15 cellular contexts compared by ENCODE assay signal in genomic region chr3:70832811-70833509, GRCh38.
DNase-seq lines count a peak whose midpoint lies in the region; ATAC-seq and TF ChIP-seq lines count a peak whose summit lies in the region.
"Had no signal": no experiment of that assay in that cellular context is flagged by ENCODE, and none has a peak within 500 bp of the region (broad histone marks: within the 10 kb centered on the region; RNA-seq: fewer than 3 reads in every experiment).

No MANE protein-coding gene starts in this region.

- H3K4me1 ChIP-seq in BLaER1 (peaks cover 7% of the 10 kb centered on the region; the same call in 1 of the 2 replicates), esophagus muscularis mucosa (peaks cover 12 to 26% (median 20%) of the 10 kb centered on the region in 4 donors), psoas muscle (peaks cover 13% of the 10 kb centered on the region)
- H3K4me1 ChIP-seq: vagina had no signal

- no peak overlapping the region for H3K27ac Mint-ChIP-seq in activated naive CD4-positive, alpha-beta T cell treated with anti-CD3 and anti-CD28 coated beads for 36 hours
- H3K27ac Mint-ChIP-seq: activated naive CD8-positive, alpha-beta T cell; CD8-positive, alpha-beta T cell had no signal

- H3K9me3 ChIP-seq in BLaER1 (no peaks in the 10 kb centered on the region), esophagus muscularis mucosa (no peaks in the 10 kb centered on the region), psoas muscle (no peaks in the 10 kb centered on the region)
- H3K9me3 ChIP-seq: pancreas, vagina had no signal

- peak in 1 of 4 donors; percentile 5 for ATAC-seq in psoas muscle
- ATAC-seq: CD8-positive, alpha-beta T cell had no signal

- H3K27ac ChIP-seq in BLaER1 = no peak overlapping the region
- H3K27ac ChIP-seq in esophagus muscularis mucosa (replicated peaks in 1 of 4) = peak overlapping the region; percentile 63 to 77 (median 76)
- H3K27ac ChIP-seq in psoas muscle = peak overlapping the region; percentile 71
- H3K27ac ChIP-seq: pancreas, RWPE1, vagina had no signal

- H3K4me2 ChIP-seq in BLaER1 = 0 out of 2 replicates have a peak overlapping the region, but pooled peaks have one; percentile 16

- 71% methylated on average over 1 of the region's 1 CpG for WGBS in esophagus muscularis mucosa
- WGBS in psoas muscle, 3 donors = 50 to 54% (median 53%) methylated on average over 1 of the region's 1 CpG

- no peak overlapping the region for H3K4me3 Mint-ChIP-seq in activated naive CD4-positive, alpha-beta T cell treated with anti-CD3 and anti-CD28 coated beads for 36 hours
- H3K4me3 Mint-ChIP-seq: activated naive CD8-positive, alpha-beta T cell; CD8-positive, alpha-beta T cell had no signal

- H3K36me3 Mint-ChIP-seq in activated naive CD4-positive, alpha-beta T cell treated with anti-CD3 and anti-CD28 coated beads for 36 hours (ENCODE audit: low read depth) = no peaks in the 10 kb centered on the region
- H3K36me3 Mint-ChIP-seq: activated naive CD8-positive, alpha-beta T cell; CD8-positive, alpha-beta T cell had no signal

- no peaks in the 10 kb centered on the region for H3K9me3 Mint-ChIP-seq in activated naive CD4-positive, alpha-beta T cell treated with anti-CD3 and anti-CD28 coated beads for 36 hours
- H3K9me3 Mint-ChIP-seq: CD8-positive, alpha-beta T cell had no signal

- H3K27me3 Mint-ChIP-seq in activated naive CD4-positive, alpha-beta T cell treated with anti-CD3 and anti-CD28 coated beads for 36 hours (ENCODE audit: low read depth) = no peaks in the 10 kb centered on the region

- TF ChIP-seq EP300 in esophagus muscularis mucosa (IDR thresholded peaks at IDR 0.05) = no peak

- no peaks in the 10 kb centered on the region for H3K27me3 ChIP-seq in BLaER1
- no peaks in the 10 kb centered on the region for H3K27me3 ChIP-seq in esophagus muscularis mucosa
- no peaks in the 10 kb centered on the region for H3K27me3 ChIP-seq in psoas muscle (ENCODE audit: insufficient read depth in 3 of 3, low read length in 2 of 3)
- H3K27me3 ChIP-seq: pancreas, vagina had no signal

- no peak for TF ChIP-seq POLR2A in esophagus muscularis mucosa (IDR thresholded peaks at IDR 0.05; ENCODE audit: low read depth)

- no peak for TF ChIP-seq CTCF in esophagus muscularis mucosa (IDR thresholded peaks at IDR 0.05)
- no peak for TF ChIP-seq CTCF in psoas muscle (IDR thresholded peaks at IDR 0.05)

- H3K36me3 ChIP-seq in BLaER1 (no peaks in the 10 kb centered on the region), esophagus muscularis mucosa (no peaks in the 10 kb centered on the region), psoas muscle (ENCODE audit: insufficient read depth in 1 of 2, low read depth in 1 of 2) (no peaks in the 10 kb centered on the region)
- H3K36me3 ChIP-seq: pancreas, vagina had no signal

- DNase-seq in NCI-H69 (lab: John Stamatoyannopoulos, UW) (peak; percentile 50), esophagus muscularis mucosa (ENCODE audit: extremely low spot score) (no peak), psoas muscle (no peak), SW 1271 (lab: John Stamatoyannopoulos, UW) (no peak), occipital lobe (lab: John Stamatoyannopoulos, UW) (no peak), COLO668 (lab: John Stamatoyannopoulos, UW; ENCODE audit: unreplicated experiment) (no peak)
- DNase-seq in activated naive CD4-positive, alpha-beta T cell treated with anti-CD3 and anti-CD28 coated beads for 36 hours = no peak
- DNase-seq: activated CD4-positive, alpha-beta T cell treated with anti-CD3 and anti-CD28 coated beads for 48 hours; CD8-positive, alpha-beta T cell; NCI-H2081 treated with DMSO at 0.1 percent for 48 hours; pancreas had no signal

- no peaks in the 10 kb centered on the region for H4K20me1 ChIP-seq in BLaER1

- H3K4me1 Mint-ChIP-seq in activated naive CD4-positive, alpha-beta T cell treated with anti-CD3 and anti-CD28 coated beads for 36 hours (ENCODE audit: low read depth) = no peaks in the 10 kb centered on the region

- H3K9ac ChIP-seq in BLaER1 = no peak overlapping the region

- H3K4me3 ChIP-seq in BLaER1 (no peak overlapping the region), esophagus muscularis mucosa (no peak overlapping the region), psoas muscle (no peak overlapping the region)
- H3K4me3 ChIP-seq: pancreas, vagina had no signal

- CTCF ChIA-PET in activated naive CD4-positive, alpha-beta T cell treated with anti-CD3 and anti-CD28 coated beads for 36 hours (lab: Charles Lee) = no interaction called here

- intact Hi-C loops in esophagus muscularis mucosa (cut with DNase I) (no loop called here), psoas muscle (cut with DNase I) (no loop called here)
- intact Hi-C loops in activated naive CD4-positive, alpha-beta T cell treated with anti-CD3 and anti-CD28 coated beads for 36 hours (cut with micrococcal nuclease) = no loop called here
